In the genomic region with DNA sequence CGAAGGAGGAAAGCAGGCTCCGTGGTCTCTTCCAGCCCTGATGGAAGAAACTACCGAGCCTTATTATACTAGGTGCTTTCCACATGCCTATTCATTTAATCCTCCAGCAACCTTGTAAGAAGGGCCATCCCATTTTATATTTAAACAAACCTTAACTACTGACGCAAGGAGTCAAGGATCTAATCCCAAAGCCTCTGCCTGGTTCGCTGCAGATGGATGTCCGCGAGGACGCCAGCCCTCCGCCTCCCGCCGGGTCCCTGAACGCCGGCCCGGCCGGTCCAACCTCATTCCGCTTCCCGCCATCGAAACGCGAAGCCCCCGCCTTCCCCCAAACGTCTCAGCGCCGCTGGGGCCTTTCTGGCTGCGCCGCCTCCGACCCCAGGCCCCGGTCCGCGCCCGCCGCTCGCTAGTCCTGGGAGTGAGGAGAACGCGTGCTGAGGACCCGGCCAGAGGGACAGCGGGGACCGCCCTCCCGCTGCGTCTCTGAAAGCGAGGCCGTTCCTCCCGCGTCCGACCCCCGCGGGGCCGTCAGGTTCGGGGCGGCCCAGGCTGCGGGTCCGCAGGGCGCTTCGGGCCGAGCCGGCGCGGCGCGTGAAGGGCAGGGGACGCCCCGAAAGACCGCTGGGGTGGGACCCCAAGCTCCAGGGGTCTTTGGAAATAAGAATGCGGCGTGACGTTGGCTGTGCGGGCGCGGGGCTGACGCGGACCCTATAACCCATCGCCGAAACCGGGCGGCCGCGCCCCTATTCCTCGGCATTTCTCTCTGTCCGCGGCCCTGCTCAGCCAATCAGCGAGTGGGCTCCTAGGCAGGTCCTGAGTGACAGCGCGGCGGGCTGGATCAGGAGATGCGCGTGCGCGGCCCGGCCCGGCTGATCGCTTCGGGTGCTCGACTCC, we compare ENCODE assay signal across 8 cellular contexts. TPM values are rescaled to one million over a fixed set of nuclear protein-coding genes. Genes with fewer than 3 reads are reported as not detected.
A peak's percentile ranks its signal among the peaks of the same experiment; 100 is the strongest.
DNase-seq lines count a peak whose midpoint lies in the region; ATAC-seq and TF ChIP-seq lines count a peak whose summit lies in the region.

No MANE protein-coding gene starts in this region.

- H3K36me3 ChIP-seq in lung (ENCODE audit: control insufficient read depth in 2 of 2, insufficient read depth in 2 of 2, low read length in 2 of 2) = no peaks in the 10 kb centered on the region

- H3K4me3 ChIP-seq in lung = peak overlapping the region; percentile 69

- peak overlapping the region in 6 of 7 donors; percentile 61 to 84 (median 76) for H3K27ac Mint-ChIP-seq in CD14-positive monocyte
- peak overlapping the region; percentile 98 for H3K27ac Mint-ChIP-seq in activated CD8-positive, alpha-beta T cell treated with anti-CD3 and anti-CD28 coated beads, Interleukin-2, amount 10 ng/mL, durations not matched to agents 7 days and 5 days

- peaks cover 0 to 6% of the 10 kb centered on the region in 2 donors for H3K4me1 ChIP-seq in lung (ENCODE audit: control insufficient read depth in 2 of 2, insufficient read depth in 2 of 2, low read length in 2 of 2)

- POLR2A ChIA-PET in activated CD8-positive, alpha-beta T cell treated with anti-CD3 and anti-CD28 coated beads, Interleukin-2, amount 10 ng/mL, durations not matched to agents 7 days and 5 days (lab: Charles Lee) = interaction anchor here (0.7 to 6.2 kb wide), 2 partner anchors 35 to 89 kb away, joined by 3 to 35 read pairs; a partner anchor contains a TSS

- H3K9me3 Mint-ChIP-seq in CD14-positive monocyte = no peaks in the 10 kb centered on the region
- no peaks in the 10 kb centered on the region for H3K9me3 Mint-ChIP-seq in activated CD8-positive, alpha-beta T cell treated with anti-CD3 and anti-CD28 coated beads, Interleukin-2, amount 10 ng/mL, durations not matched to agents 7 days and 5 days (ENCODE audit: insufficient read depth)

- peaks cover 3 to 11% (median 6%) of the 10 kb centered on the region in 3 donors for H3K27me3 Mint-ChIP-seq in CD14-positive monocyte (ENCODE audit: low read depth in 3 of 3)
- H3K27me3 Mint-ChIP-seq in activated CD8-positive, alpha-beta T cell treated with anti-CD3 and anti-CD28 coated beads, Interleukin-2, amount 10 ng/mL, durations not matched to agents 7 days and 5 days (ENCODE audit: low read depth) = no peaks in the 10 kb centered on the region

- peaks cover 27% of the 10 kb centered on the region for H3K4me1 Mint-ChIP-seq in CD14-positive monocyte
- peaks cover 78% of the 10 kb centered on the region for H3K4me1 Mint-ChIP-seq in activated CD8-positive, alpha-beta T cell treated with anti-CD3 and anti-CD28 coated beads, Interleukin-2, amount 10 ng/mL, durations not matched to agents 7 days and 5 days (ENCODE audit: low read depth)

- peak overlapping the region; percentile 82 to 90 for H3K4me3 Mint-ChIP-seq in CD14-positive monocyte
- H3K4me3 Mint-ChIP-seq in activated CD8-positive, alpha-beta T cell treated with anti-CD3 and anti-CD28 coated beads, Interleukin-2, amount 10 ng/mL, durations not matched to agents 7 days and 5 days = peak overlapping the region; percentile 84

- TF ChIP-seq CTCF in CD14-positive monocyte (IDR thresholded peaks at IDR 0.05) (peak; percentile 16), lung (IDR thresholded peaks at IDR 0.05; ENCODE audit: control extremely low read depth, extremely low read depth) (no peak)

- no peaks in the 10 kb centered on the region for H3K9me3 ChIP-seq in lung (ENCODE audit: control insufficient read depth in 2 of 2, insufficient read depth in 1 of 2, low read length in 1 of 2)

- H3K27me3 ChIP-seq in lung (ENCODE audit: control insufficient read depth, insufficient read depth) = no peaks in the 10 kb centered on the region

- CTCF ChIA-PET in activated CD8-positive, alpha-beta T cell treated with anti-CD3 and anti-CD28 coated beads, Interleukin-2, amount 10 ng/mL, durations not matched to agents 7 days and 5 days (lab: Charles Lee) = no interaction called here

- intact Hi-C loops in CD14-positive monocyte (cut with micrococcal nuclease) = loop anchor here in 1 of 2 donors (5.0 kb wide), 1 partner anchor 36 kb away; a partner anchor contains a TSS

- H3K27ac ChIP-seq in lung (ENCODE audit: low read depth in 1 of 2, low read length in 1 of 2) = peak overlapping the region; percentile 85 to 87

- peaks cover 0 to 7% of the 10 kb centered on the region in 2 donors for H3K36me3 Mint-ChIP-seq in CD14-positive monocyte
- H3K36me3 Mint-ChIP-seq in activated CD8-positive, alpha-beta T cell treated with anti-CD3 and anti-CD28 coated beads, Interleukin-2, amount 10 ng/mL, durations not matched to agents 7 days and 5 days (ENCODE audit: low read depth) = peaks cover 45% of the 10 kb centered on the region

- ATAC-seq in GM19455 (IDR thresholded peaks at IDR 0.05; ENCODE audit: unreplicated experiment) = peak; percentile 93
- ATAC-seq in HG03575 (IDR thresholded peaks at IDR 0.05; ENCODE audit: extremely low read depth, insufficient number of reproducible peaks, low FRiP score, unreplicated experiment) = peak; percentile 59
- peak; percentile 89 for ATAC-seq in activated CD8-positive, alpha-beta T cell treated with anti-CD3 and anti-CD28 coated beads, Interleukin-2, amount 10 ng/mL, durations not matched to agents 7 days and 5 days
- peak; percentile 94 for ATAC-seq in lung (ENCODE audit: insufficient read depth, low FRiP score)

- DNase-seq in CD14-positive monocyte (ENCODE audit: low spot score) = peak; percentile 93
- peak; percentile 98 for DNase-seq in NCI-H82 (lab: John Stamatoyannopoulos, UW)
- DNase-seq in activated CD8-positive, alpha-beta T cell treated with anti-CD3 and anti-CD28 coated beads, Interleukin-2, amount 10 ng/mL, durations not matched to agents 7 days and 5 days = peak; percentile 96
- peak; percentile 95 for DNase-seq in ecto neural progenitor cell (ENCODE audit: low spot score)
- DNase-seq in lung (ENCODE audit: low spot score) = peak; percentile 93
- DNase-seq in stimulated activated CD4-positive, alpha-beta T cell treated with anti-CD3 and anti-CD28 coated beads, Interleukin-4, amount 100 ng/mL, for 48 hours (ENCODE audit: low read depth in 2 of 2) = peak; percentile 89 to 92

- 1% methylated on average over 82 to 93 of the region's 93 CpGs for WGBS in lung, 2 donors

RNA-seq across cellular contexts. Expression of a gene that starts 0.4 kb away (rescaled TPM):
- polyA plus RNA-seq in CD14-positive monocyte (10 to 100 TPM in 1 of 2 donors, 1 to 10 TPM in 1; 8.2 to 13.3 TPM), lung (10 to 100 TPM; 25.1 to 34.8 TPM)
- total RNA-seq in activated CD8-positive, alpha-beta T cell treated with anti-CD3 and anti-CD28 coated beads, Interleukin-2, amount 10 ng/mL, durations not matched to agents 7 days and 5 days = 10 to 100 TPM; 92.9 to 99.6 TPM
- 10 to 100 TPM in 1 of 2 donors, 1 to 10 TPM in 1; 8.6 to 23.8 TPM for total RNA-seq in lung

RNA-seq across cellular contexts. Expression of a gene that starts 35.1 kb away (rescaled TPM):
- polyA plus RNA-seq in CD14-positive monocyte (1 to 10 TPM; 1.3 to 2.7 TPM), lung (1 to 10 TPM; 5.2 to 5.9 TPM)
- 10 to 100 TPM; 21.5 to 24.9 TPM for total RNA-seq in activated CD8-positive, alpha-beta T cell treated with anti-CD3 and anti-CD28 coated beads, Interleukin-2, amount 10 ng/mL, durations not matched to agents 7 days and 5 days
- total RNA-seq in lung = 10 to 100 TPM; 14.1 to 22.1 TPM

Comparison
In these comparisons a context has a peak if more than half of its experiments do, and no peak if none do; other contexts are left out.
1. Peak in every context shown above with its lines: DNase-seq, ATAC-seq, H3K4me3 ChIP-seq and H3K27ac ChIP-seq.